17 cellular contexts compared by ENCODE assay signal in the genomic region with DNA sequence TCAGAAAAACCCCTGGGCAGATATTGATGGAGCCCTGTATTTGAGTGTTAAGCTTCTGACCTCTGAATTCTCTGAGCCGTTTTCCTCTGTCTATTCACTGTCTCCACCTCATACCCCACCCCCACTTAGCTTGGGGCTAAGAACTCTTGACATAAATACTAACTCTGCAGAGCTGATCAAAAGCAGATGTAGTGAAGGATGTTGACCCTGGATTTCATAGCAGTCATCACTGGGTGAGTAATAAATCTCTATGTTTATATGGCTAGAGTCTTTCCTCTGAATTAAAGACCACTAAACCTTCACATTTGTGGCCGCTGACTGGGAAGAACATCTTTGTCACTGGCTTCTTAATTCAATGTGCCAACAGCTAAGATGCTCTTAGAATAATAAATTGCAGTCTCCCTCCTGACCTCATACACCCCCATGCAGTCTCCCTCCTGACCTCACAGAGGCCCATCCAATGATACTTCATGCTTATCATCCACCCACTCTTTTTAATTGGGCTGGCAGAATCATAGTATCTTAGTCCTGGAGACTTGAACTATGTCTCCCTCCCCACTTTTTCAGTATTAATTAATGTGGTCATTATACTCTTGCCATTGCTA.
DNase-seq lines count a peak whose midpoint lies in the region; ATAC-seq and TF ChIP-seq lines count a peak whose summit lies in the region.
"Had no signal": no experiment of that assay in that cellular context is flagged by ENCODE, and none has a peak within 500 bp of the region (broad histone marks: within the 10 kb centered on the region; RNA-seq: fewer than 3 reads in every experiment).

No MANE protein-coding gene starts in this region.

- H3K9me3 ChIP-seq in HEK293 (ENCODE audit: control insufficient read depth, insufficient read depth, low read depth, low read length) (no peaks in the 10 kb centered on the region), WERI-Rb-1 (ENCODE audit: severe bottlenecking) (no peaks in the 10 kb centered on the region), hepatocyte (ENCODE audit: low read depth) (no peaks in the 10 kb centered on the region)

- H3K4me1 ChIP-seq in HEK293 (ENCODE audit: control insufficient read depth, insufficient read depth, low read length) (peaks cover 8% of the 10 kb centered on the region), hepatocyte (ENCODE audit: insufficient read depth) (peaks cover 14% of the 10 kb centered on the region)
- H3K4me1 ChIP-seq: left lung had no signal

- H3K36me3 ChIP-seq in HEK293 (ENCODE audit: control insufficient read depth in 2 of 2, insufficient read depth in 1 of 2, low read length in 2 of 2) (no peaks in the 10 kb centered on the region), WERI-Rb-1 (no peaks in the 10 kb centered on the region), hepatocyte (replicated peaks; ENCODE audit: insufficient read depth, low read depth) (no peaks in the 10 kb centered on the region)
- H3K36me3 ChIP-seq: left lung had no signal

- no peak overlapping the region for H3K4me2 ChIP-seq in hepatocyte
- H3K4me2 ChIP-seq: PC-9 had no signal

- H3K27me3 ChIP-seq in WERI-Rb-1 (ENCODE audit: insufficient read depth, low read depth, severe bottlenecking) (no peaks in the 10 kb centered on the region), hepatocyte (peaks cover 6% of the 10 kb centered on the region)

- no peaks in the 10 kb centered on the region for H3K79me2 ChIP-seq in hepatocyte

- H3K4me3 ChIP-seq in HEK293 (ENCODE audit: low read depth, low read length), result no peak overlapping the region
- H3K4me3 ChIP-seq in WERI-Rb-1 (ENCODE audit: low read depth, low read length), result no peak overlapping the region
- no peak overlapping the region for H3K4me3 ChIP-seq in hepatocyte
- H3K4me3 ChIP-seq: coronary artery, left lung, PC-9 had no signal

- no peak overlapping the region for H3K27ac ChIP-seq in HEK293 (ENCODE audit: extremely low read depth, low read depth, low read length)
- H3K27ac ChIP-seq in WERI-Rb-1, result peak overlapping the region; percentile 35
- peak overlapping the region; percentile 31 for H3K27ac ChIP-seq in hepatocyte
- H3K27ac ChIP-seq: coronary artery, epithelial cell of prostate, left lung, PC-9 had no signal

- no peaks in the 10 kb centered on the region for H4K20me1 ChIP-seq in hepatocyte (ENCODE audit: insufficient read depth, poor library complexity, severe bottlenecking)

- intact Hi-C loops in left cardiac atrium (cut with DNase I), result no loop called here

- H2AFZ ChIP-seq in hepatocyte, result no peak overlapping the region
- H2AFZ ChIP-seq: PC-9 had no signal

- no peak for ATAC-seq in left cardiac atrium
- no peak for ATAC-seq in HG03354 (IDR thresholded peaks at IDR 0.05; ENCODE audit: poor library complexity, severe bottlenecking, unreplicated experiment)
- ATAC-seq in HG03135 (IDR thresholded peaks at IDR 0.05; ENCODE audit: unreplicated experiment), result no peak
- ATAC-seq: activated CD8-positive, alpha-beta T cell treated with anti-CD3 and anti-CD28 coated beads, Interleukin-2, amount 10 ng/mL, durations not matched to agents 7 days and 5 days; left lung had no signal

- 22% methylated on average over 2 of the region's 2 CpGs for WGBS in hepatocyte (ENCODE audit: low lambda C conversion rate, missing lambda C conversion rate)

- CTCF ChIA-PET in HEK293 (lab: Yijun Ruan, JAX), result interaction anchor here (0.6 to 2.3 kb wide), 2 partner anchors 16 to 138 kb away, joined by 3 to 14 read pairs; no protein-coding TSS in a partner anchor

- POLR2A ChIA-PET in HEK293 (lab: Yijun Ruan, JAX), result no interaction called here

- DNase-seq in AG08396 (ENCODE audit: low spot score), result peak; percentile 56
- DNase-seq in WERI-Rb-1, result peak; percentile 76
- peak; percentile 56 for DNase-seq in hepatocyte (ENCODE audit: low spot score)
- no peak for DNase-seq in left cardiac atrium
- DNase-seq in activated naive CD4-positive, alpha-beta T cell treated with Interleukin-2 at 50 U/mL for 16 hours, result no peak
- DNase-seq: activated CD8-positive, alpha-beta T cell treated with anti-CD3 and anti-CD28 coated beads, Interleukin-2, amount 10 ng/mL, durations not matched to agents 7 days and 5 days; AML-193; amygdala; left lung; NCI-H187; PC-9; stimulated activated naive CD4-positive, alpha-beta T cell had no signal

- no peak for TF ChIP-seq CTCF in HEK293 (tag by site-specific recombination; IDR thresholded peaks at IDR 0.05)
- TF ChIP-seq CTCF in WERI-Rb-1 (IDR thresholded peaks at IDR 0.05; ENCODE audit: low read depth, low read length), result no peak
- no peak for TF ChIP-seq CTCF in hepatocyte (IDR thresholded peaks at IDR 0.05; ENCODE audit: poor library complexity)

- no peaks in the 10 kb centered on the region for H3K9me2 ChIP-seq in hepatocyte (replicated peaks; ENCODE audit: insufficient read depth)

TF ChIP-seq in HEK293, 187 proteins besides CTCF, POLR2A, EP300 and RAD21:
- TF ChIP-seq PRDM6 (tag by site-specific recombination; IDR thresholded peaks at IDR 0.05) (0 out of 2 replicates have a peak, but pooled peaks have one; percentile 23), ZNF843 (tag by site-specific recombination; IDR thresholded peaks at IDR 0.05) (0 out of 2 replicates have a peak, but pooled peaks have one; percentile 30), GLIS1 (tag by site-specific recombination; IDR thresholded peaks at IDR 0.05) (no peak), ZNF549 (tag by site-specific recombination; IDR thresholded peaks at IDR 0.05) (no peak), TCF7L2 (IDR thresholded peaks at IDR 0.05; ENCODE audit: borderline replicate concordance, low read depth, low read length) (peak; percentile 88)
- TF ChIP-seq, protein P1, sequence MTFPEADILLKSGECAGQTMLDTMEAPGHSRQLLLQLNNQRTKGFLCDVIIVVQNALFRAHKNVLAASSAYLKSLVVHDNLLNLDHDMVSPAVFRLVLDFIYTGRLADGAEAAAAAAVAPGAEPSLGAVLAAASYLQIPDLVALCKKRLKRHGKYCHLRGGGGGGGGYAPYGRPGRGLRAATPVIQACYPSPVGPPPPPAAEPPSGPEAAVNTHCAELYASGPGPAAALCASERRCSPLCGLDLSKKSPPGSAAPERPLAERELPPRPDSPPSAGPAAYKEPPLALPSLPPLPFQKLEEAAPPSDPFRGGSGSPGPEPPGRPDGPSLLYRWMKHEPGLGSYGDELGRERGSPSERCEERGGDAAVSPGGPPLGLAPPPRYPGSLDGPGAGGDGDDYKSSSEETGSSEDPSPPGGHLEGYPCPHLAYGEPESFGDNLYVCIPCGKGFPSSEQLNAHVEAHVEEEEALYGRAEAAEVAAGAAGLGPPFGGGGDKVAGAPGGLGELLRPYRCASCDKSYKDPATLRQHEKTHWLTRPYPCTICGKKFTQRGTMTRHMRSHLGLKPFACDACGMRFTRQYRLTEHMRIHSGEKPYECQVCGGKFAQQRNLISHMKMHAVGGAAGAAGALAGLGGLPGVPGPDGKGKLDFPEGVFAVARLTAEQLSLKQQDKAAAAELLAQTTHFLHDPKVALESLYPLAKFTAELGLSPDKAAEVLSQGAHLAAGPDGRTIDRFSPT (tag by site-specific recombination; IDR thresholded peaks at IDR 0.05), result no peak

Comparison
In these comparisons a context has a peak if more than half of its experiments do, and no peak if none do; other contexts are left out.
1. DNase-seq: peak in AG08396 (single experiment), WERI-Rb-1 (single experiment) and hepatocyte (single experiment); none in left cardiac atrium (single experiment) and activated naive CD4-positive, alpha-beta T cell treated with Interleukin-2 at 50 U/mL for 16 hours (single experiment).